1 cellular context compared by ENCODE assay signal in the genomic region with DNA sequence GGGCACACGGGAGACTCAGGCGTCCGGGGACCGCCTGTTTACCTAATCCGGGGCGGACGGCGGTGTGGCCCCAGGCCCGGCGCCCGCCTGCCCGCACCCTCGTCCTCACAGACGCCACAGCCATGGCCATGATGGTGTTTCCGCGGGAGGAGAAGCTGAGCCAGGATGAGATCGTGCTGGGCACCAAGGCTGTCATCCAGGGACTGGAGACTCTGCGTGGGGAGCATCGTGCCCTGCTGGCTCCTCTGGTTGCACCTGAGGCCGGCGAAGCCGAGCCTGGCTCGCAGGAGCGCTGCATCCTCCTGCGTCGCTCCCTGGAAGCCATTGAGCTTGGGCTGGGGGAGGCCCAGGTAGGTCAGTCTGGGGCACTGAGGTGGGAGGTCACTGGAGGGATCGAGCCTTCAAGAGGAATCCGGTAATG.
TF ChIP-seq lines count a peak whose summit lies in the region.

No MANE protein-coding gene starts in this region.

TF ChIP-seq in IMR-90, 13 proteins besides CTCF, POLR2A, EP300 and RAD21 (continued from another document):
- TF ChIP-seq CHD1 (IDR thresholded peaks at IDR 0.05; ENCODE audit: low read depth, low read length) = no peak
- no peak for TF ChIP-seq SMC3 (IDR thresholded peaks at IDR 0.05; ENCODE audit: low read depth, low read length)
- TF ChIP-seq BHLHE40 (IDR thresholded peaks at IDR 0.05; ENCODE audit: low read depth, low read length) = no peak
- no peak for TF ChIP-seq FOS (IDR thresholded peaks at IDR 0.05; ENCODE audit: low read depth, low read length)
- TF ChIP-seq NFE2L2 (IDR thresholded peaks at IDR 0.05; ENCODE audit: low read depth, low read length) = no peak
